Comparison of ENCODE assay signal across 1 cellular context in genomic region chr10:5488272-5489161, GRCh38.
TF ChIP-seq lines count a peak whose summit lies in the region.

No MANE protein-coding gene starts in this region.

TF ChIP-seq in HepG2, 621 proteins besides CTCF, POLR2A, EP300 and RAD21 (continued from another document and continues in another):
- TF ChIP-seq ZNF124 (CRISPR knock-in tag; IDR thresholded peaks at IDR 0.05) (no peak), ZNF607 (CRISPR knock-in tag; IDR thresholded peaks at IDR 0.05; ENCODE audit: borderline replicate concordance) (no peak), ASH2L (IDR thresholded peaks at IDR 0.05; ENCODE audit: insufficient read length, low read depth, low read length) (no peak), YEATS2 (CRISPR knock-in tag; IDR thresholded peaks at IDR 0.05; ENCODE audit: borderline replicate concordance) (no peak), ZNF530 (CRISPR knock-in tag; IDR thresholded peaks at IDR 0.05; ENCODE audit: low read depth) (no peak), NR2C2 (CRISPR knock-in tag; IDR thresholded peaks at IDR 0.05; ENCODE audit: borderline replicate concordance) (peak; percentile 51; the same call in 1 of the 2 replicates), RAD51 (IDR thresholded peaks at IDR 0.05; ENCODE audit: borderline replicate concordance) (no peak), ZBTB38 (CRISPR knock-in tag; IDR thresholded peaks at IDR 0.05) (no peak), RBFOX2 (IDR thresholded peaks at IDR 0.05; ENCODE audit: low read depth, low read length) (no peak), SMAD9 (CRISPR knock-in tag; IDR thresholded peaks at IDR 0.05) (no peak), HIVEP1 (CRISPR knock-in tag; IDR thresholded peaks at IDR 0.05) (no peak), ZBTB4 (CRISPR knock-in tag; IDR thresholded peaks at IDR 0.05; ENCODE audit: borderline replicate concordance) (no peak), FOXM1 (CRISPR knock-in tag; IDR thresholded peaks at IDR 0.05) (no peak), ZSCAN20 (CRISPR knock-in tag; IDR thresholded peaks at IDR 0.05; ENCODE audit: borderline replicate concordance) (no peak), AHR (CRISPR knock-in tag; IDR thresholded peaks at IDR 0.05) (no peak), KLF11 (CRISPR knock-in tag; IDR thresholded peaks at IDR 0.05) (no peak), ATF2 (CRISPR knock-in tag; IDR thresholded peaks at IDR 0.05) (no peak), ZNF224 (CRISPR knock-in tag; IDR thresholded peaks at IDR 0.05) (no peak), ZNF263 (CRISPR knock-in tag; IDR thresholded peaks at IDR 0.05) (no peak), ZNF460 (CRISPR knock-in tag; IDR thresholded peaks at IDR 0.05; ENCODE audit: borderline replicate concordance) (no peak), MYC (CRISPR knock-in tag; IDR thresholded peaks at IDR 0.05; ENCODE audit: borderline replicate concordance) (0 out of 2 replicates have a peak, but pooled peaks have one; percentile 15), ZFP82 (CRISPR knock-in tag; IDR thresholded peaks at IDR 0.05; ENCODE audit: borderline replicate concordance) (no peak), ATF7-NPFF (CRISPR knock-in tag; IDR thresholded peaks at IDR 0.05; ENCODE audit: low read depth) (no peak), GABPA (IDR thresholded peaks at IDR 0.05; ENCODE audit: low read depth, low read length) (no peak), GABPA (CRISPR knock-in tag; IDR thresholded peaks at IDR 0.05; ENCODE audit: low read depth) (peak; percentile 23; the same call in 1 of the 2 replicates), ZKSCAN1 (IDR thresholded peaks at IDR 0.05; ENCODE audit: low read length) (no peak), ZHX2 (IDR thresholded peaks at IDR 0.05; ENCODE audit: low read depth) (no peak), ZHX2 (CRISPR knock-in tag; IDR thresholded peaks at IDR 0.05; ENCODE audit: borderline replicate concordance) (no peak), GMEB1 (CRISPR knock-in tag; IDR thresholded peaks at IDR 0.05; ENCODE audit: borderline replicate concordance) (no peak), ZNF749 (CRISPR knock-in tag; IDR thresholded peaks at IDR 0.05; ENCODE audit: borderline replicate concordance) (no peak), SMARCE1 (IDR thresholded peaks at IDR 0.05; ENCODE audit: borderline replicate concordance) (no peak), MAX (IDR thresholded peaks at IDR 0.05) (0 out of 2 replicates have a peak, but pooled peaks have one; percentile 7), CEBPG (CRISPR knock-in tag; IDR thresholded peaks at IDR 0.05) (0 out of 2 replicates have a peak, but pooled peaks have one; percentile 15), ZNF256 (CRISPR knock-in tag; conservative IDR thresholded peaks at IDR 0.05) (no peak), FOSL1 (CRISPR knock-in tag; IDR thresholded peaks at IDR 0.05; ENCODE audit: borderline replicate concordance) (no peak), ZBTB8A (CRISPR knock-in tag; IDR thresholded peaks at IDR 0.05; ENCODE audit: borderline replicate concordance, low read depth) (no peak), IRF1 (CRISPR knock-in tag; IDR thresholded peaks at IDR 0.05; ENCODE audit: low read depth) (no peak), ZNF660 (CRISPR knock-in tag; IDR thresholded peaks at IDR 0.05; ENCODE audit: borderline replicate concordance, low read depth) (no peak), ZNF569 (CRISPR knock-in tag; IDR thresholded peaks at IDR 0.05; ENCODE audit: borderline replicate concordance) (no peak), TRAFD1 (CRISPR knock-in tag; IDR thresholded peaks at IDR 0.05; ENCODE audit: borderline replicate concordance) (no peak), ZNF652 (CRISPR knock-in tag; IDR thresholded peaks at IDR 0.05; ENCODE audit: borderline replicate concordance, low read depth) (no peak), PHF8 (CRISPR knock-in tag; IDR thresholded peaks at IDR 0.05) (no peak), DDIT3 (CRISPR knock-in tag; IDR thresholded peaks at IDR 0.05) (no peak), ZNF672 (CRISPR knock-in tag; IDR thresholded peaks at IDR 0.05) (no peak), BORCS8-MEF2B (CRISPR knock-in tag; IDR thresholded peaks at IDR 0.05) (no peak), SRSF4 (IDR thresholded peaks at IDR 0.05; ENCODE audit: low read depth, low read length, poor library complexity, severe bottlenecking) (no peak), ELF4 (CRISPR knock-in tag; IDR thresholded peaks at IDR 0.05; ENCODE audit: borderline replicate concordance) (no peak), FOXA1 (IDR thresholded peaks at IDR 0.05) (no peak), FOXA1 (CRISPR knock-in tag; IDR thresholded peaks at IDR 0.05) (no peak)
